In genomic region chr13:79287994-79288795, GRCh38 we compare ENCODE assay signal across 13 cellular contexts.
DNase-seq lines count a peak whose midpoint lies in the region; ATAC-seq and TF ChIP-seq lines count a peak whose summit lies in the region.
"Had no signal": no experiment of that assay in that cellular context is flagged by ENCODE, and none has a peak within 500 bp of the region (broad histone marks: within the 10 kb centered on the region; RNA-seq: fewer than 3 reads in every experiment).

No MANE protein-coding gene starts in this region.

- no peak overlapping the region for H3K9ac ChIP-seq in HUES6 (ENCODE audit: low read length)
- no peak overlapping the region for H3K9ac ChIP-seq in NT2/D1 (ENCODE audit: insufficient read length, low read depth)
- no peak overlapping the region for H3K9ac ChIP-seq in neuronal stem cell (ENCODE audit: low read depth, low read length, poor library complexity)

- peak overlapping the region; percentile 22 for H3K4me3 ChIP-seq in HUES6 (ENCODE audit: low read depth, low read length)
- H3K4me3 ChIP-seq in NT2/D1 (ENCODE audit: insufficient read length, low read depth), result no peak overlapping the region
- H3K4me3 ChIP-seq in neuronal stem cell (ENCODE audit: low read length in 2 of 2), result no peak overlapping the region
- H3K4me3 ChIP-seq in right cardiac atrium (ENCODE audit: low read length), result no peak overlapping the region
- H3K4me3 ChIP-seq in Caco-2 (ENCODE audit: low read depth, low read length), result no peak overlapping the region

- peak overlapping the region; percentile 4 for H3K27ac Mint-ChIP-seq in glutamatergic neuron (ENCODE audit: unreplicated experiment)
- H3K27ac Mint-ChIP-seq in Caco-2 (ENCODE audit: unreplicated experiment), result no peak overlapping the region
- H3K27ac Mint-ChIP-seq: B cell; CD4-positive, alpha-beta T cell had no signal

- DNase-seq in NT2/D1 (ENCODE audit: low read depth, low spot score), result peak; percentile 57
- DNase-seq in glutamatergic neuron, result peak; percentile 37
- DNase-seq in neuronal stem cell (ENCODE audit: low spot score), result peak; percentile 26
- DNase-seq in right cardiac atrium, result no peak
- no peak for DNase-seq in NCI-H1694 treated with DMSO at 0.1 percent for 48 hours (lab: John Stamatoyannopoulos, UW)
- DNase-seq in Caco-2, result no peak
- DNase-seq: ACHN; CD4-positive, alpha-beta T cell; DND-41; NCI-H774; SHP77 treated with DMSO at 0.1 percent for 48 hours had no signal

- CTCF ChIA-PET in Caco-2 (lab: Charles Lee), result no interaction called here

- no peak for ATAC-seq in right cardiac atrium

- H3K36me3 ChIP-seq in HUES6 (ENCODE audit: control insufficient read depth, insufficient read depth, low read length) (no peaks in the 10 kb centered on the region; the same call in 1 of the 2 replicates), NT2/D1 (ENCODE audit: insufficient read depth, insufficient read length, low read length) (no peaks in the 10 kb centered on the region), neuronal stem cell (replicated peaks in 1 of 2; ENCODE audit: control insufficient read depth in 2 of 2, insufficient read depth in 2 of 2, low read length in 2 of 2) (no peaks in the 10 kb centered on the region), Caco-2 (ENCODE audit: control insufficient read depth, insufficient read depth, low read length) (no peaks in the 10 kb centered on the region)

- H2BK15ac ChIP-seq in neuronal stem cell (ENCODE audit: low read length), result no peak overlapping the region

- no peak overlapping the region for H3K14ac ChIP-seq in neuronal stem cell (ENCODE audit: low read length)

- no peak overlapping the region for H2BK12ac ChIP-seq in neuronal stem cell (ENCODE audit: low read length)

- H3K36me3 Mint-ChIP-seq in glutamatergic neuron (ENCODE audit: unreplicated experiment) (no peaks in the 10 kb centered on the region), Caco-2 (ENCODE audit: insufficient read depth, unreplicated experiment) (no peaks in the 10 kb centered on the region)

- H3K4me1 ChIP-seq in HUES6 (ENCODE audit: control insufficient read depth, insufficient read depth, low read length) (peaks cover 26% of the 10 kb centered on the region), NT2/D1 (ENCODE audit: insufficient read depth, insufficient read length) (no peaks in the 10 kb centered on the region), neuronal stem cell (ENCODE audit: control insufficient read depth in 2 of 2, insufficient read depth in 1 of 2, low read depth in 1 of 2, low read length in 2 of 2) (peaks cover 6 to 8% of the 10 kb centered on the region in 2 donors), right cardiac atrium (ENCODE audit: control insufficient read depth, insufficient read depth, low read length) (no peaks in the 10 kb centered on the region), Caco-2 (no peaks in the 10 kb centered on the region)

- peak overlapping the region; percentile 17 for H3K4me3 Mint-ChIP-seq in glutamatergic neuron (ENCODE audit: unreplicated experiment)
- no peak overlapping the region for H3K4me3 Mint-ChIP-seq in Caco-2 (ENCODE audit: unreplicated experiment)
- H3K4me3 Mint-ChIP-seq: B cell; CD4-positive, alpha-beta T cell had no signal

- no peak overlapping the region for H4K8ac ChIP-seq in neuronal stem cell (ENCODE audit: low read depth, low read length)

- H3K4me1 Mint-ChIP-seq in glutamatergic neuron (ENCODE audit: low read depth, unreplicated experiment) (peaks cover 18% of the 10 kb centered on the region), Caco-2 (ENCODE audit: low read depth, unreplicated experiment) (no peaks in the 10 kb centered on the region)
- H3K4me1 Mint-ChIP-seq: B cell had no signal

- no peaks in the 10 kb centered on the region for H3K79me1 ChIP-seq in neuronal stem cell (ENCODE audit: low read depth, low read length)

- no peaks in the 10 kb centered on the region for H3K27me3 ChIP-seq in HUES6 (ENCODE audit: control insufficient read depth, insufficient read depth, low read length)
- no peaks in the 10 kb centered on the region for H3K27me3 ChIP-seq in NT2/D1 (ENCODE audit: insufficient read depth, insufficient read length)
- H3K27me3 ChIP-seq in neuronal stem cell (ENCODE audit: control insufficient read depth in 3 of 3, insufficient read depth in 3 of 3, low read depth in 1 of 3, low read length in 3 of 3), result no peaks in the 10 kb centered on the region
- H3K27me3 ChIP-seq in right cardiac atrium (ENCODE audit: control insufficient read depth, insufficient read depth), result no peaks in the 10 kb centered on the region
- H3K27me3 ChIP-seq in Caco-2 (replicated peaks; ENCODE audit: control insufficient read depth, insufficient read depth, low read length), result no peaks in the 10 kb centered on the region

- H2AK5ac ChIP-seq in neuronal stem cell (ENCODE audit: low read depth, low read length), result no peak overlapping the region

- no peak overlapping the region for H3K23ac ChIP-seq in neuronal stem cell (ENCODE audit: low read depth, low read length, poor library complexity)

- no CpG with 5 or more reads among the region's 9 CpGs for WGBS in neuronal stem cell (ENCODE audit: extremely low coverage in 2 of 2, insufficient read length in 2 of 2, insufficient replicate concordance in 1 of 2), 2 donors
- WGBS in right cardiac atrium, result 61% methylated on average over 9 of the region's 9 CpGs

- H3K4ac ChIP-seq in neuronal stem cell (ENCODE audit: low read length), result no peak overlapping the region

- no peak overlapping the region for H2BK120ac ChIP-seq in neuronal stem cell (ENCODE audit: low read depth, low read length)

- no peak overlapping the region for H4K91ac ChIP-seq in neuronal stem cell (ENCODE audit: low read depth, low read length, poor library complexity)

- no peak for TF ChIP-seq CTCF in glutamatergic neuron (IDR thresholded peaks at IDR 0.05; ENCODE audit: partially characterized antibody, unreplicated experiment)
- no peak for TF ChIP-seq CTCF in Caco-2 (IDR thresholded peaks at IDR 0.05; ENCODE audit: insufficient read depth in 1 of 2, low read depth in 1 of 2, low read length in 1 of 2, severe bottlenecking in 1 of 2, unreplicated experiment in 1 of 2)

- H3K9me3 ChIP-seq in HUES6 (ENCODE audit: control insufficient read depth, insufficient read depth, low read depth, low read length), result no peaks in the 10 kb centered on the region
- no peaks in the 10 kb centered on the region for H3K9me3 ChIP-seq in NT2/D1 (ENCODE audit: insufficient read depth, low read length)
- no peaks in the 10 kb centered on the region for H3K9me3 ChIP-seq in neuronal stem cell (replicated peaks in 1 of 2; ENCODE audit: control insufficient read depth in 2 of 2, insufficient read depth in 1 of 2, low read depth in 1 of 2, low read length in 2 of 2)
- no peaks in the 10 kb centered on the region for H3K9me3 ChIP-seq in right cardiac atrium (ENCODE audit: control insufficient read depth, low read length)
- H3K9me3 ChIP-seq in Caco-2, result no peaks in the 10 kb centered on the region

- BruUV-seq in Caco-2 (replicated peaks; lab: Mats Ljungman, UMichigan), result no TSS peak

- H2AFZ ChIP-seq in neuronal stem cell (ENCODE audit: low read length), result peak overlapping the region; percentile 50

- no peak overlapping the region for H2BK5ac ChIP-seq in neuronal stem cell (ENCODE audit: low read length)

- H3K27me3 Mint-ChIP-seq in glutamatergic neuron (ENCODE audit: unreplicated experiment), result peaks cover 3% of the 10 kb centered on the region
- H3K27me3 Mint-ChIP-seq in Caco-2 (ENCODE audit: insufficient read depth, unreplicated experiment), result peaks cover 3% of the 10 kb centered on the region
- H3K27me3 Mint-ChIP-seq: B cell; CD4-positive, alpha-beta T cell had no signal

- intact Hi-C loops in right cardiac atrium (cut with DNase I), result no loop called here
- intact Hi-C loops in Caco-2 (cut with micrococcal nuclease; ENCODE audit: unreplicated experiment), result no loop called here

- H3K9me3 Mint-ChIP-seq in glutamatergic neuron (ENCODE audit: unreplicated experiment) (peaks cover 2% of the 10 kb centered on the region), Caco-2 (ENCODE audit: unreplicated experiment) (no peaks in the 10 kb centered on the region)
- H3K9me3 Mint-ChIP-seq: CD4-positive, alpha-beta T cell had no signal

- no peak overlapping the region for H3K4me2 ChIP-seq in neuronal stem cell (ENCODE audit: insufficient read depth, low read length, poor library complexity, severe bottlenecking)

- POLR2A ChIA-PET in Caco-2 (lab: Charles Lee), result no interaction called here

- H3K27ac ChIP-seq in HUES6 (ENCODE audit: low read depth, low read length), result peak overlapping the region; percentile 49; the same call in 1 of the 2 replicates
- peak overlapping the region; percentile 70 for H3K27ac ChIP-seq in neuronal stem cell (replicated peaks; ENCODE audit: low read length)
- H3K27ac ChIP-seq in right cardiac atrium (ENCODE audit: low read length), result no peak overlapping the region

- peak overlapping the region; percentile 57 for H3K18ac ChIP-seq in neuronal stem cell (ENCODE audit: low read length)

Comparison
In these comparisons a context has a peak if more than half of its experiments do, and no peak if none do; other contexts are left out.
1. DNase-seq: peak in NT2/D1 (single experiment), glutamatergic neuron (single experiment) and neuronal stem cell (single experiment); none in right cardiac atrium (0 of 3), NCI-H1694 treated with DMSO at 0.1 percent for 48 hours (single experiment) and Caco-2 (0 of 2).